In genomic region chr2:186560254-186560653, GRCh38 we compare ENCODE assay signal across 23 cellular contexts. TPM values are rescaled to one million over a fixed set of nuclear protein-coding genes. Genes with fewer than 3 reads are reported as not detected.
A peak's percentile ranks its signal among the peaks of the same experiment; 100 is the strongest.
DNase-seq lines count a peak whose midpoint lies in the region; ATAC-seq, FAIRE-seq and TF ChIP-seq lines count a peak whose summit lies in the region.
"Had no signal": no experiment of that assay in that cellular context is flagged by ENCODE, and none has a peak within 500 bp of the region (broad histone marks: within the 10 kb centered on the region; RNA-seq: fewer than 3 reads in every experiment).

No MANE protein-coding gene starts in this region.

- peak overlapping the region; percentile 5; the same call in 1 of the 2 replicates for H3K27ac ChIP-seq in Panc1 (ENCODE audit: low read length)
- no peak overlapping the region for H3K27ac ChIP-seq in kidney (ENCODE audit: low read depth in 2 of 2, low read length in 2 of 2)
- H3K27ac ChIP-seq: BLaER1, SK-N-MC had no signal

- CTCF ChIA-PET in Panc1 (lab: Charles Lee): no interaction called here

- no peak overlapping the region for H3K9ac ChIP-seq in kidney (ENCODE audit: low read length in 2 of 2)
- H3K9ac ChIP-seq: BLaER1 had no signal

- H3K27me3 ChIP-seq in Panc1 (ENCODE audit: control insufficient read depth, insufficient read depth, low read length): no peaks in the 10 kb centered on the region
- H3K27me3 ChIP-seq: BLaER1 had no signal

- FAIRE-seq in kidney (lab: Jason Lieb, UNC): no peak

- intact Hi-C loops in Panc1 (cut with micrococcal nuclease; ENCODE audit: unreplicated experiment): no loop called here
- intact Hi-C loops in kidney (cut with DNase I): no loop called here

- TF ChIP-seq CTCF in Panc1 (IDR thresholded peaks at IDR 0.05) (no peak), kidney (IDR thresholded peaks at IDR 0.05; ENCODE audit: borderline replicate concordance, extremely low read depth, insufficient read depth) (no peak)

- in situ Hi-C loops in Panc1 (cut with HindIII; ENCODE audit: low pct_unique_long_range_greater_than_20kb, low sequenced_read_pairs): no loop called here

- H3K4me1 ChIP-seq in Panc1 (ENCODE audit: control insufficient read depth, insufficient read depth, low read length): peaks cover 5% of the 10 kb centered on the region
- no peaks in the 10 kb centered on the region for H3K4me1 ChIP-seq in kidney (ENCODE audit: control insufficient read depth in 1 of 2, insufficient read depth in 1 of 2, low read depth in 1 of 2, low read length in 2 of 2)
- H3K4me1 ChIP-seq: BLaER1 had no signal

- ATAC-seq in GM18502 (IDR thresholded peaks at IDR 0.05; ENCODE audit: poor library complexity, unreplicated experiment) (peak; percentile 7), GM21390 (IDR thresholded peaks at IDR 0.05; ENCODE audit: unreplicated experiment) (peak; percentile 5), HG02642 (IDR thresholded peaks at IDR 0.05; ENCODE audit: poor library complexity, unreplicated experiment) (peak; percentile 18), Panc1 (no peak), HG03457 (IDR thresholded peaks at IDR 0.05; ENCODE audit: unreplicated experiment) (no peak), HG03097 (IDR thresholded peaks at IDR 0.05; ENCODE audit: low FRiP score, unreplicated experiment) (no peak)

- H3K36me3 ChIP-seq in Panc1 (ENCODE audit: control insufficient read depth, insufficient read depth, low read length): no peaks in the 10 kb centered on the region
- no peaks in the 10 kb centered on the region for H3K36me3 ChIP-seq in kidney (ENCODE audit: control insufficient read depth in 1 of 2, insufficient read depth in 2 of 2, low read length in 2 of 2)
- H3K36me3 ChIP-seq: BLaER1 had no signal

- H3K9me3 ChIP-seq in Panc1 (ENCODE audit: control insufficient read depth, insufficient read depth, low read depth, low read length) (no peaks in the 10 kb centered on the region; the same call in 1 of the 2 replicates), kidney (ENCODE audit: control insufficient read depth in 1 of 2, low read length in 2 of 2) (no peaks in the 10 kb centered on the region)
- H3K9me3 ChIP-seq: BLaER1 had no signal

- H3K4me3 ChIP-seq in Panc1 (ENCODE audit: low read depth in 2 of 2, low read length in 2 of 2): no peak overlapping the region
- no peak overlapping the region for H3K4me3 ChIP-seq in kidney (ENCODE audit: low read length in 2 of 2)
- H3K4me3 ChIP-seq: BLaER1, SK-N-MC had no signal

- DNase-seq in Panc1 (ENCODE audit: low read depth, low spot score): no peak
- DNase-seq in kidney: no peak
- no peak for DNase-seq in activated effector memory CD4-positive, alpha-beta T cell treated with anti-CD3 and anti-CD28 coated beads, Interleukin-2, amount 50 U/mL, for 16 hours
- DNase-seq: Calu3; CD4-positive, alpha-beta memory T cell; GF-D8; HFFc6; Kasumi-1; MM.1S; NCI-H1092; NCI-H1436 treated with DMSO at 0.1 percent for 48 hours; NCI-H2029 treated with DMSO at 0.1 percent for 48 hours; NCI-H510A treated with DMSO at 0.1 percent for 48 hours; NCI-H774; OCI-M1; SHP77 had no signal

- no TSS peak for BruUV-seq in Panc1 (replicated peaks; lab: Mats Ljungman, UMichigan)

- POLR2A ChIA-PET in Panc1 (lab: Charles Lee): interaction anchor here (0.6 kb wide), 1 partner anchor 21 kb away, joined by 7 read pairs; no protein-coding TSS in a partner anchor

RNA-seq across cellular contexts. Expression of gene ITGAV, which starts 29.6 kb away (rescaled TPM):
- total RNA-seq in Panc1 (2021; ENCODE audit: unreplicated experiment) (218 TPM), kidney (99.0 TPM)
- 140 TPM for polyA plus RNA-seq in Panc1 (2012; ENCODE audit: insufficient read length)
- 26.3 TPM for polyA plus RNA-seq in kidney (ENCODE audit: insufficient read depth, low read depth, low replicate concordance)

Comparison
In these comparisons a context has a peak if more than half of its experiments do, and no peak if none do; other contexts are left out.
1. ATAC-seq: peak in GM18502 (single experiment), GM21390 (single experiment) and HG02642 (single experiment); none in Panc1 (single experiment), HG03457 (single experiment) and HG03097 (single experiment).